8 cellular contexts compared by ENCODE assay signal in the genomic region with DNA sequence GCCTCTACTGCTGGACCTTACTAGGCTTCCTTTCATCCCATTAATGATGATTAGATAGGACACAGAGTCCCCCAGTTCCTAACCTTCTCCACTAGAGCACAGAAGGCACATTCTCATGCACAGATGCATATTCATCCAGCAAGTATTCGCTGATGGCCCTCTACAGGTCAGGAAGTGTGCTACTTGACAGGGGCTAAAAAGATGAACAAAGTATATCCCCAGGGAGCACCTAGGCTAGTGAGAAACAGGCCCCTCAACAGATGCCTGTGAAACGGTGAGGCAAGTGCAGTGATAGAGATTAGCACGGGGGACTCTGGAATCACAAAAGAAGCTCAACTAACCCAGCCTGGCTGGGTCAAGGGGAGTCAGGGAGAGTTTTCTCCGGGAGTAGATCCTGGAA.
A peak's percentile ranks its signal among the peaks of the same experiment; 100 is the strongest.
DNase-seq lines count a peak whose midpoint lies in the region; ATAC-seq and TF ChIP-seq lines count a peak whose summit lies in the region.

No MANE protein-coding gene starts in this region.

- no peaks in the 10 kb centered on the region for H3K36me3 Mint-ChIP-seq in activated naive CD8-positive, alpha-beta T cell treated with anti-CD3 and anti-CD28 coated beads, Interleukin-2, amount 50 U/mL, for 24 hours (ENCODE audit: low read depth)

- DNase-seq in HT1080 (ENCODE audit: low read depth) (peak; percentile 28), astrocyte of the spinal cord (ENCODE audit: low read depth, low spot score) (no peak), psoas muscle (no peak), GM20000 (ENCODE audit: low spot score) (no peak), pons (ENCODE audit: low spot score) (no peak), NCI-H446 treated with DMSO at 0.1 percent for 48 hours (lab: John Stamatoyannopoulos, UW) (no peak)
- DNase-seq in activated naive CD8-positive, alpha-beta T cell treated with anti-CD3 and anti-CD28 coated beads, Interleukin-2, amount 50 U/mL, for 24 hours = no peak

- no peaks in the 10 kb centered on the region for H3K9me3 ChIP-seq in psoas muscle

- TF ChIP-seq CTCF in astrocyte of the spinal cord (IDR thresholded peaks at IDR 0.05; ENCODE audit: low read depth, low read length) (peak; percentile 37), psoas muscle (IDR thresholded peaks at IDR 0.05) (peak; percentile 30), GM20000 (IDR thresholded peaks at IDR 0.05; ENCODE audit: extremely low read depth, missing control alignments) (no peak)

- H3K4me1 Mint-ChIP-seq in activated naive CD8-positive, alpha-beta T cell treated with anti-CD3 and anti-CD28 coated beads, Interleukin-2, amount 50 U/mL, for 24 hours = peaks cover 3% of the 10 kb centered on the region

- 40 to 64% (median 52%) methylated on average over 4 of the region's 4 CpGs for whole genome bisulfite sequencing in psoas muscle, 3 donors

- ATAC-seq in GM18858 (IDR thresholded peaks at IDR 0.05; ENCODE audit: unreplicated experiment) (peak; percentile 42), psoas muscle (peak in 3 of 4 donors; percentile 35 to 69 (median 55))
- no peak for ATAC-seq in activated naive CD8-positive, alpha-beta T cell treated with anti-CD3 and anti-CD28 coated beads, Interleukin-2, amount 50 U/mL, for 24 hours

- H3K4me3 ChIP-seq in astrocyte of the spinal cord (ENCODE audit: low read depth, low read length) (no peak overlapping the region), psoas muscle (no peak overlapping the region)

- H3K27me3 Mint-ChIP-seq in activated naive CD8-positive, alpha-beta T cell treated with anti-CD3 and anti-CD28 coated beads, Interleukin-2, amount 50 U/mL, for 24 hours = peaks cover 1% of the 10 kb centered on the region

- intact Hi-C loops in psoas muscle (cut with DNase I) = no loop called here

- peak overlapping the region; percentile 87 for H3K27ac ChIP-seq in psoas muscle

- in situ Hi-C loops in astrocyte of the spinal cord (cut with HindIII; ENCODE audit: low sequenced_read_pairs) = no loop called here

- no peaks in the 10 kb centered on the region for H3K27me3 ChIP-seq in psoas muscle (ENCODE audit: insufficient read depth in 3 of 3, low read length in 2 of 3)

- H3K9me3 Mint-ChIP-seq in activated naive CD8-positive, alpha-beta T cell treated with anti-CD3 and anti-CD28 coated beads, Interleukin-2, amount 50 U/mL, for 24 hours = no peaks in the 10 kb centered on the region

- peaks cover 48% of the 10 kb centered on the region for H3K4me1 ChIP-seq in psoas muscle

- no peak overlapping the region for H3K27ac Mint-ChIP-seq in activated naive CD8-positive, alpha-beta T cell treated with anti-CD3 and anti-CD28 coated beads, Interleukin-2, amount 50 U/mL, for 24 hours

- no peak overlapping the region for H3K4me3 Mint-ChIP-seq in activated naive CD8-positive, alpha-beta T cell treated with anti-CD3 and anti-CD28 coated beads, Interleukin-2, amount 50 U/mL, for 24 hours

- no peaks in the 10 kb centered on the region for H3K36me3 ChIP-seq in psoas muscle (ENCODE audit: insufficient read depth in 1 of 2, low read depth in 1 of 2)
